Comparison of ENCODE assay signal across 20 cellular contexts in genomic region chr3:41915353-41915752, GRCh38. TPM values are rescaled to one million over a fixed set of nuclear protein-coding genes. Genes with fewer than 3 reads are reported as not detected.
DNase-seq lines count a peak whose midpoint lies in the region; ATAC-seq, FAIRE-seq and TF ChIP-seq lines count a peak whose summit lies in the region.
"Had no signal": no experiment of that assay in that cellular context is flagged by ENCODE, and none has a peak within 500 bp of the region (broad histone marks: within the 10 kb centered on the region; RNA-seq: fewer than 3 reads in every experiment).

No MANE protein-coding gene starts in this region.

- FAIRE-seq in islet of Langerhans (lab: Jason Lieb, UNC), result peak; percentile 21
- FAIRE-seq: A549, D721Med, GM12892, H54 had no signal

- peak; percentile 6 for DNase-seq in NCI-H748 (lab: John Stamatoyannopoulos, UW; ENCODE audit: unreplicated experiment)
- DNase-seq in NCI-H748 treated with DMSO at 0.1 percent for 48 hours (lab: John Stamatoyannopoulos, UW), result no peak
- DNase-seq in NCI-H2227 (lab: John Stamatoyannopoulos, UW; ENCODE audit: unreplicated experiment), result peak; percentile 7
- no peak for DNase-seq in omental fat pad (ENCODE audit: low spot score)
- DNase-seq in cerebellum (ENCODE audit: low spot score), result no peak
- no peak for DNase-seq in HuH-7 (ENCODE audit: low spot score)
- DNase-seq: AML-193; Caco-2; CD4-positive, alpha-beta T cell; DMS79; GDM1; HCEC 1CT; HFFc6; IMR-90 had no signal

- ATAC-seq in omental fat pad (ENCODE audit: low FRiP score), result no peak
- ATAC-seq: A549, GM23338 had no signal

- TF ChIP-seq CTCF in omental fat pad (IDR thresholded peaks at IDR 0.05), result no peak

RNA-seq across cellular contexts. Expression of gene ULK4, which starts 46.5 kb away (rescaled TPM):
- total RNA-seq in omental fat pad, result 10 to 100 TPM; 15.8 to 20.6 (median 16.3) TPM
- total RNA-seq in cerebellum, result 22.6 TPM

Comparison
In these comparisons a context has a peak if more than half of its experiments do, and no peak if none do; other contexts are left out.
1. DNase-seq: peak in NCI-H748 (single experiment) and NCI-H2227 (single experiment); none in NCI-H748 treated with DMSO at 0.1 percent for 48 hours (single experiment), omental fat pad (single experiment), cerebellum (single experiment) and HuH-7 (single experiment).